9 cellular contexts compared by ENCODE assay signal in genomic region chr14:76268013-76268376, GRCh38.
A peak's percentile ranks its signal among the peaks of the same experiment; 100 is the strongest.
DNase-seq lines count a peak whose midpoint lies in the region; TF ChIP-seq lines count a peak whose summit lies in the region.
"Had no signal": no experiment of that assay in that cellular context is flagged by ENCODE, and none has a peak within 500 bp of the region (broad histone marks: within the 10 kb centered on the region; RNA-seq: fewer than 3 reads in every experiment).

No MANE protein-coding gene starts in this region.

- no peak overlapping the region for H3K27ac Mint-ChIP-seq in mesothelial cell of epicardium
- H3K27ac Mint-ChIP-seq: stimulated activated effector memory CD8-positive, alpha-beta T cell treated with anti-CD3 and anti-CD28 coated beads, Interleukin-12 subunit alpha, Interleukin-12 subunit beta, amount 100 ng/mL, for 72 hours had no signal

- no peaks in the 10 kb centered on the region for H3K27me3 ChIP-seq in endocrine pancreas (ENCODE audit: control insufficient read depth, insufficient read depth, low read length)
- H3K27me3 ChIP-seq in tibial artery = peaks cover 0 to 12% of the 10 kb centered on the region in 2 donors

- no peak overlapping the region for H3K9ac ChIP-seq in endocrine pancreas (ENCODE audit: control insufficient read depth, insufficient read depth, low read length)

- intact Hi-C loops in tibial artery (cut with DNase I; ENCODE audit: low total_unique reads) = no loop called here

- no peaks in the 10 kb centered on the region for H3K36me3 Mint-ChIP-seq in mesothelial cell of epicardium
- H3K36me3 Mint-ChIP-seq: stimulated activated effector memory CD8-positive, alpha-beta T cell treated with anti-CD3 and anti-CD28 coated beads, Interleukin-12 subunit alpha, Interleukin-12 subunit beta, amount 100 ng/mL, for 72 hours had no signal

- H3K4me1 ChIP-seq in endocrine pancreas (ENCODE audit: control insufficient read depth, insufficient read depth, low read length) (no peaks in the 10 kb centered on the region), tibial artery (peaks cover 0 to 8% (median 5%) of the 10 kb centered on the region in 4 donors)

- no peaks in the 10 kb centered on the region for H3K36me3 ChIP-seq in endocrine pancreas (ENCODE audit: control insufficient read depth, insufficient read depth, low read length)
- H3K36me3 ChIP-seq in tibial artery = no peaks in the 10 kb centered on the region

- H3K9me3 ChIP-seq in endocrine pancreas (ENCODE audit: control insufficient read depth, low read length) = no peaks in the 10 kb centered on the region
- H3K9me3 ChIP-seq in tibial artery = no peaks in the 10 kb centered on the region

- in situ Hi-C loops in KBM-7 (cut with MboI; ENCODE audit: low pct_unique_long_range_greater_than_20kb, low sequenced_read_pairs) = no loop called here

- H3K4me3 ChIP-seq in endocrine pancreas (ENCODE audit: control insufficient read depth, insufficient read depth, low read length) (peak overlapping the region; percentile 56), tibial artery (peak overlapping the region; percentile 49)

- no peaks in the 10 kb centered on the region for H3K9me3 Mint-ChIP-seq in mesothelial cell of epicardium
- H3K9me3 Mint-ChIP-seq: stimulated activated effector memory CD8-positive, alpha-beta T cell treated with anti-CD3 and anti-CD28 coated beads, Interleukin-12 subunit alpha, Interleukin-12 subunit beta, amount 100 ng/mL, for 72 hours had no signal

- TF ChIP-seq CTCF in mesothelial cell of epicardium (IDR thresholded peaks at IDR 0.05; ENCODE audit: unreplicated experiment) (no peak), tibial artery (IDR thresholded peaks at IDR 0.05) (no peak), GM10248 (IDR thresholded peaks at IDR 0.05; ENCODE audit: control extremely low read depth, extremely low read depth, low read depth, missing control alignments) (no peak)

- CTCF ChIA-PET in GM10248 (lab: Yijun Ruan, JAX) = interaction anchor here (1.0 to 1.3 kb wide), 2 partner anchors 16 to 85 kb away, joined by 3 to 4 read pairs; no protein-coding TSS in a partner anchor

- peak overlapping the region; percentile 58 for H3K4me3 Mint-ChIP-seq in mesothelial cell of epicardium
- H3K4me3 Mint-ChIP-seq: stimulated activated effector memory CD8-positive, alpha-beta T cell treated with anti-CD3 and anti-CD28 coated beads, Interleukin-12 subunit alpha, Interleukin-12 subunit beta, amount 100 ng/mL, for 72 hours had no signal

- POLR2A ChIA-PET in GM10248 (lab: Yijun Ruan, JAX) = no interaction called here

- peaks cover 68% of the 10 kb centered on the region for H3K27me3 Mint-ChIP-seq in mesothelial cell of epicardium (ENCODE audit: low read depth)

- DNase-seq in M059J (ENCODE audit: low read depth) (peak; percentile 24), mesothelial cell of epicardium (ENCODE audit: low spot score in 2 of 2, unreplicated experiment in 2 of 2) (no peak), tibial artery (no peak), KBM-7 (no peak), GM10248 (ENCODE audit: extremely low spot score) (no peak), NAMALWA (ENCODE audit: low spot score) (no peak), DMS 273 (lab: John Stamatoyannopoulos, UW; ENCODE audit: unreplicated experiment) (no peak)

- no peaks in the 10 kb centered on the region for H3K4me1 Mint-ChIP-seq in mesothelial cell of epicardium
- H3K4me1 Mint-ChIP-seq: stimulated activated effector memory CD8-positive, alpha-beta T cell treated with anti-CD3 and anti-CD28 coated beads, Interleukin-12 subunit alpha, Interleukin-12 subunit beta, amount 100 ng/mL, for 72 hours had no signal

- peak overlapping the region in 1 of 2 donors; percentile 45 for H3K27ac ChIP-seq in tibial artery
